Comparison of ENCODE assay signal across 8 cellular contexts in the genomic region with DNA sequence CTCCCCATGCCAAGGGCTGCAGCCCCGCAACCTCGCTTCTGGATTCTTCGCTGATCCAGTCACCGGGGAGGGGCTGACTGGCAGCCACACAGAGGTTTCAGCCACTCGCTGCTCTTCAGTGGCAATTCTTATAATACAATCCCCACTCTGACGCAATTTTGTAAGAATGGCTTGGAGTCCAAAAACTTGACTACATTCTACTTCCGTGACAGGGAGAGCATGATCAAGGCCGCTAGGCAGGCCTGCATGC. TPM values are rescaled to one million over a fixed set of nuclear protein-coding genes. Genes with fewer than 3 reads are reported as not detected.
A peak's percentile ranks its signal among the peaks of the same experiment; 100 is the strongest.
DNase-seq lines count a peak whose midpoint lies in the region; ATAC-seq and TF ChIP-seq lines count a peak whose summit lies in the region.

No MANE protein-coding gene starts in this region.

- WGBS in lung, 2 donors: 14% methylated on average over 8 of the region's 8 CpGs

- no peaks in the 10 kb centered on the region for H3K9me3 Mint-ChIP-seq in activated CD4-positive, alpha-beta T cell treated with anti-CD3 and anti-CD28 coated beads, Interleukin-2, amount 10 ng/mL, durations not matched to agents 7 days and 5 days
- H3K9me3 Mint-ChIP-seq in type B pancreatic cell: no peaks in the 10 kb centered on the region

- CTCF ChIA-PET in activated CD4-positive, alpha-beta T cell treated with anti-CD3 and anti-CD28 coated beads, Interleukin-2, amount 10 ng/mL, durations not matched to agents 7 days and 5 days (lab: Charles Lee): interaction anchor here (0.6 to 7.0 kb wide), 7 partner anchors 10 to 166 kb away, joined by 3 to 73 read pairs (median 5); partner anchors contain the start of genes PPM1F and TOP3B

- in situ Hi-C loops in brain microvascular endothelial cell (cut with HindIII; ENCODE audit: low pct_ligation_motif_present, low sequenced_read_pairs): loop anchor here (25.0 kb wide), 1 partner anchor 225 kb away; no protein-coding TSS in a partner anchor

- H3K9me3 ChIP-seq in lung (ENCODE audit: control insufficient read depth in 2 of 2, insufficient read depth in 1 of 2, low read length in 1 of 2): no peaks in the 10 kb centered on the region

- H3K27ac ChIP-seq in brain microvascular endothelial cell: peak overlapping the region; percentile 79
- H3K27ac ChIP-seq in lung (ENCODE audit: low read depth in 1 of 2, low read length in 1 of 2): peak overlapping the region; percentile 81 to 98

- peaks cover 19% of the 10 kb centered on the region for H3K36me3 ChIP-seq in brain microvascular endothelial cell (replicated peaks)
- H3K36me3 ChIP-seq in lung (ENCODE audit: control insufficient read depth in 2 of 2, insufficient read depth in 2 of 2, low read length in 2 of 2): peaks cover 0 to 20% of the 10 kb centered on the region in 2 donors

- H3K27ac Mint-ChIP-seq in activated CD4-positive, alpha-beta T cell treated with anti-CD3 and anti-CD28 coated beads, Interleukin-2, amount 10 ng/mL, durations not matched to agents 7 days and 5 days: peak overlapping the region; percentile 57
- H3K27ac Mint-ChIP-seq in type B pancreatic cell: peak overlapping the region; percentile 94

- ATAC-seq in lung (ENCODE audit: insufficient read depth, low FRiP score) (peak; percentile 49), GM21390 (IDR thresholded peaks at IDR 0.05; ENCODE audit: unreplicated experiment) (no peak)

- H3K27me3 ChIP-seq in brain microvascular endothelial cell (replicated peaks) (no peaks in the 10 kb centered on the region), lung (ENCODE audit: control insufficient read depth, insufficient read depth) (no peaks in the 10 kb centered on the region)

- TF ChIP-seq CTCF in brain microvascular endothelial cell (IDR thresholded peaks at IDR 0.05; ENCODE audit: low read depth, low read length, missing control alignments) (no peak), lung (IDR thresholded peaks at IDR 0.05; ENCODE audit: control extremely low read depth, extremely low read depth) (no peak), type B pancreatic cell (conservative IDR thresholded peaks at IDR 0.05) (no peak)

- H3K27me3 Mint-ChIP-seq in activated CD4-positive, alpha-beta T cell treated with anti-CD3 and anti-CD28 coated beads, Interleukin-2, amount 10 ng/mL, durations not matched to agents 7 days and 5 days: no peaks in the 10 kb centered on the region
- no peaks in the 10 kb centered on the region for H3K27me3 Mint-ChIP-seq in type B pancreatic cell

- H3K36me3 Mint-ChIP-seq in activated CD4-positive, alpha-beta T cell treated with anti-CD3 and anti-CD28 coated beads, Interleukin-2, amount 10 ng/mL, durations not matched to agents 7 days and 5 days (ENCODE audit: low read depth): peaks cover 2% of the 10 kb centered on the region
- H3K36me3 Mint-ChIP-seq in type B pancreatic cell: peaks cover 5% of the 10 kb centered on the region

- H3K4me3 ChIP-seq in brain microvascular endothelial cell (ENCODE audit: low read depth, low read length): peak overlapping the region; percentile 65
- no peak overlapping the region for H3K4me3 ChIP-seq in lung

- POLR2A ChIA-PET in activated CD4-positive, alpha-beta T cell treated with anti-CD3 and anti-CD28 coated beads, Interleukin-2, amount 10 ng/mL, durations not matched to agents 7 days and 5 days (lab: Charles Lee): interaction anchor here (0.6 kb wide), 1 partner anchor 269 kb away, joined by 5 read pairs; no protein-coding TSS in a partner anchor

- peaks cover 55% of the 10 kb centered on the region for H3K4me1 Mint-ChIP-seq in activated CD4-positive, alpha-beta T cell treated with anti-CD3 and anti-CD28 coated beads, Interleukin-2, amount 10 ng/mL, durations not matched to agents 7 days and 5 days
- H3K4me1 Mint-ChIP-seq in type B pancreatic cell (ENCODE audit: unreplicated experiment): peaks cover 35% of the 10 kb centered on the region

- peak overlapping the region; percentile 64 for H3K4me3 Mint-ChIP-seq in activated CD4-positive, alpha-beta T cell treated with anti-CD3 and anti-CD28 coated beads, Interleukin-2, amount 10 ng/mL, durations not matched to agents 7 days and 5 days
- H3K4me3 Mint-ChIP-seq in type B pancreatic cell: peak overlapping the region; percentile 90

- H3K4me1 ChIP-seq in lung (ENCODE audit: control insufficient read depth in 2 of 2, insufficient read depth in 2 of 2, low read length in 2 of 2): peaks cover 3 to 32% of the 10 kb centered on the region in 2 donors

- no peak for DNase-seq in activated CD4-positive, alpha-beta T cell treated with anti-CD3 and anti-CD28 coated beads, Interleukin-2, amount 10 ng/mL, durations not matched to agents 7 days and 5 days
- DNase-seq in activated CD4-positive, alpha-beta T cell treated with anti-CD3 and anti-CD28 coated beads for 48 hours: no peak
- DNase-seq in brain microvascular endothelial cell: no peak
- DNase-seq in lung (ENCODE audit: low spot score): peak; percentile 81
- DNase-seq in type B pancreatic cell (ENCODE audit: extremely low spot score, unreplicated experiment): no peak
- DNase-seq in NCI-H524 (lab: John Stamatoyannopoulos, UW): no peak
- DNase-seq in Kasumi-1 (lab: John Stamatoyannopoulos, UW): no peak

RNA-seq across cellular contexts. Expression of gene PPM1F, which starts 14.9 kb away (rescaled TPM):
- total RNA-seq in activated CD4-positive, alpha-beta T cell treated with anti-CD3 and anti-CD28 coated beads, Interleukin-2, amount 10 ng/mL, durations not matched to agents 7 days and 5 days: 10 to 100 TPM; 15.1 to 20.4 TPM
- total RNA-seq in lung: 10 to 100 TPM; 32.2 to 62.4 TPM
- polyA plus RNA-seq in lung: 10 to 100 TPM; 25.8 to 32.9 TPM
- 16.9 and 25.1 TPM in 2 replicates for total RNA-seq in type B pancreatic cell (ENCODE audit: low replicate concordance)

RNA-seq across cellular contexts. Expression of gene TOP3B, which starts 44.8 kb away (rescaled TPM):
- 10 to 100 TPM; 45.6 to 51.6 TPM for total RNA-seq in activated CD4-positive, alpha-beta T cell treated with anti-CD3 and anti-CD28 coated beads, Interleukin-2, amount 10 ng/mL, durations not matched to agents 7 days and 5 days
- total RNA-seq in lung: 10 to 100 TPM; 30.5 to 34.2 TPM
- 10 to 100 TPM; 11.9 to 15.5 TPM for polyA plus RNA-seq in lung
- 47.7 and 66.3 TPM in 2 replicates for total RNA-seq in type B pancreatic cell (ENCODE audit: low replicate concordance)
